1 cellular context compared by ENCODE assay signal in genomic region chr22:24304067-24304675, GRCh38.
TF ChIP-seq lines count a peak whose summit lies in the region.

No MANE protein-coding gene starts in this region.

TF ChIP-seq in K562, 482 proteins besides CTCF, POLR2A, EP300 and RAD21:
- TF ChIP-seq CHAMP1 (IDR thresholded peaks at IDR 0.05) (no peak), PKNOX1 (IDR thresholded peaks at IDR 0.05) (no peak), SMARCC2 (IDR thresholded peaks at IDR 0.05; ENCODE audit: low read depth) (no peak), ZNF449 (CRISPR knock-in tag; IDR thresholded peaks at IDR 0.05) (no peak), PCBP2 (IDR thresholded peaks at IDR 0.05; ENCODE audit: low read depth, low read length, poor library complexity, severe bottlenecking) (no peak), DMBX1 (CRISPR knock-in tag; IDR thresholded peaks at IDR 0.05; ENCODE audit: borderline replicate concordance) (no peak), HMGN3 (IDR thresholded peaks at IDR 0.05; ENCODE audit: borderline replicate concordance, extremely low read depth, insufficient read length, low read depth, low read length) (no peak), ARID1B (IDR thresholded peaks at IDR 0.05) (no peak), YBX1 (IDR thresholded peaks at IDR 0.05) (no peak), ZNF232 (CRISPR knock-in tag; IDR thresholded peaks at IDR 0.05) (no peak), TSC22D4 (tag; IDR thresholded peaks at IDR 0.05) (no peak), SMARCE1 (IDR thresholded peaks at IDR 0.05) (no peak), GABPB2 (CRISPR knock-in tag; conservative IDR thresholded peaks at IDR 0.05) (no peak), BCOR (IDR thresholded peaks at IDR 0.05) (no peak), ZC3H11A (IDR thresholded peaks at IDR 0.05; ENCODE audit: low read depth, low read length) (no peak), THRA (IDR thresholded peaks at IDR 0.05) (no peak), TEAD4 (IDR thresholded peaks at IDR 0.05; ENCODE audit: low read length) (no peak), TEAD4 (CRISPR knock-in tag; IDR thresholded peaks at IDR 0.05; ENCODE audit: borderline replicate concordance) (no peak), CHCHD3 (CRISPR knock-in tag; IDR thresholded peaks at IDR 0.05) (no peak), ZNF695 (CRISPR knock-in tag; IDR thresholded peaks at IDR 0.05) (no peak)
